ENCODE assay signal across 8 cellular contexts in the genomic region with DNA sequence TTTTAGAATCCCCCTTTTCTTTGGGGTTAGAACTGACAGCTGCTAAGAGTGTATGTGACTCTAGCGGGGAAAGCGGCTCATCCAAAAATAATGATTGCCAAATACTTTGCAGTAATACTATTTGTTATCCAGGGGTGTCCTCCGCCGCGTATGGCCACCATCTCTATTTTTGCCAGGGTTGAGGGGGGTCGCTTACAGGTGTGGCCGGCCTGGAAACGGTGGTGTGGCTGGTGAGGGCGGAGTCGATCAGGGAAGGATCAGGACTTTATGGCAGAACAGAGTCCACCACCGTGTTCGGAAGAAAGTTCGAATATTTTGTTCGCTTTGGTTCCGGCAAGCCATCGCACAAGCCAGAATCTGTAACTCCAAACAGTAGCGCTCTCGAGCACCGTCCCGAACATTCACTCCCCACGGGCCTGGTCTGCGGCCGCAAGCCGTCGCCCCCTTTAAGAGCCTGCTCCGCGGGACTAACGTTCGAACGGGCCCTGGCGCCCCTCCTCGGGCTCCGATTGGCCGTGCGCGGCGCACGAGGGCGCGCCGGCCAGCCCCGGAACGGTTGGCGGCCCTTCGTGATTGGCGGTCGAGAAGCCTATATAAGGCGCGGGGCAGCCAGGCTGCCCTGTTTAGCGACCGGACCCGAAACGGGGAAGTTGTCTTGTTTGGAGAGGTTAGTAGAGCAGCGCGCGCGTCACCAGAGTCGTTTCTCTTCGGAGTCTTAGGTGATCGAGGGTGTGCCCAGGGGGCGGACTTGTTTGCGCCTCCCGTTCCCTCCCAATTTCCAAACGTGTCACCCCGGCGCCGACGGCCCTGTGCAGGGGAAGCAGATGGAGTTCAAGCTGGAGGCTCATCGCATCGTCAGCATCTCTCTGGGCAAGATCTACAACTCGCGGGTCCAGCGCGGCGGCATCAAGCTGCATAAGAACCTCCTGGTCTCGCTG. TPM values are rescaled to one million over a fixed set of nuclear protein-coding genes. Genes with fewer than 3 reads are reported as not detected.
DNase-seq lines count a peak whose midpoint lies in the region; ATAC-seq and TF ChIP-seq lines count a peak whose summit lies in the region.

A gene (plus strand): TSS at position 622 of the 938 bp plus-strand sequence. CDS start 203 bp downstream, at position 825.

- H3K9me3 Mint-ChIP-seq in CD14-positive monocyte: peaks cover 0 to 2% (median 0%) of the 10 kb centered on the region in 7 donors
- no peaks in the 10 kb centered on the region for H3K9me3 Mint-ChIP-seq in activated CD4-positive, alpha-beta T cell treated with anti-CD3 and anti-CD28 coated beads, Interleukin-2, amount 10 ng/mL, durations not matched to agents 7 days and 5 days

- CTCF ChIA-PET in activated CD4-positive, alpha-beta T cell treated with anti-CD3 and anti-CD28 coated beads, Interleukin-2, amount 10 ng/mL, durations not matched to agents 7 days and 5 days (lab: Charles Lee): interaction anchor here (0.6 to 5.3 kb wide), 4 partner anchors 11 to 534 kb away, joined by 3 to 42 read pairs (median 30); no protein-coding TSS in a partner anchor

- H3K27ac Mint-ChIP-seq in CD14-positive monocyte: peak within 1 kb of the TSS; percentile 97 to 99 (median 98)
- H3K27ac Mint-ChIP-seq in activated CD4-positive, alpha-beta T cell treated with anti-CD3 and anti-CD28 coated beads, Interleukin-2, amount 10 ng/mL, durations not matched to agents 7 days and 5 days: peak within 1 kb of the TSS; percentile 96

- H3K4me1 Mint-ChIP-seq in CD14-positive monocyte: peaks cover 61% of the 10 kb centered on the region
- peaks cover 47% of the 10 kb centered on the region for H3K4me1 Mint-ChIP-seq in activated CD4-positive, alpha-beta T cell treated with anti-CD3 and anti-CD28 coated beads, Interleukin-2, amount 10 ng/mL, durations not matched to agents 7 days and 5 days

- DNase-seq in CD14-positive monocyte (ENCODE audit: low spot score) (peak; percentile 97), NCI-H748 (lab: John Stamatoyannopoulos, UW; ENCODE audit: unreplicated experiment) (peak; percentile 94), coronary artery (ENCODE audit: low spot score) (peak; percentile 99), left colon (peak; percentile 97)
- DNase-seq in activated CD4-positive, alpha-beta T cell treated with anti-CD3 and anti-CD28 coated beads, Interleukin-2, amount 10 ng/mL, durations not matched to agents 7 days and 5 days: peak; percentile 96
- peak; percentile 96 for DNase-seq in stimulated activated CD4-positive, alpha-beta T cell treated with anti-CD3 and anti-CD28 coated beads, Interleukin-1b, Interleukin-23, amount 100 ng/mL, for 48 hours

- TF ChIP-seq CTCF in CD14-positive monocyte (IDR thresholded peaks at IDR 0.05) (no peak), coronary artery (IDR thresholded peaks at IDR 0.05) (no peak)

- peak within 1 kb of the TSS; percentile 97 to 98 for H3K27ac ChIP-seq in coronary artery

- peak within 1 kb of the TSS; percentile 100 for H3K4me3 Mint-ChIP-seq in CD14-positive monocyte
- H3K4me3 Mint-ChIP-seq in activated CD4-positive, alpha-beta T cell treated with anti-CD3 and anti-CD28 coated beads, Interleukin-2, amount 10 ng/mL, durations not matched to agents 7 days and 5 days: peak within 1 kb of the TSS; percentile 99

- intact Hi-C loops in CD14-positive monocyte (cut with micrococcal nuclease) (loop anchor here (5.0 to 10.0 kb wide), 3 partner anchors 46 to 66 kb away; a partner anchor contains a TSS), left colon (cut with DNase I, micrococcal nuclease) (loop anchor here (5.0 to 10.0 kb wide), 2 partner anchors 54 to 56 kb away; no protein-coding TSS in a partner anchor)

- ATAC-seq in GM19395 (IDR thresholded peaks at IDR 0.05; ENCODE audit: unreplicated experiment) (peak; percentile 76), HG03558 (IDR thresholded peaks at IDR 0.05; ENCODE audit: extremely low read depth, unreplicated experiment) (peak; percentile 38), left colon (peak; percentile 73)

- H3K36me3 Mint-ChIP-seq in CD14-positive monocyte: peaks cover 21 to 25% of the 10 kb centered on the region in 2 donors
- peaks cover 35% of the 10 kb centered on the region for H3K36me3 Mint-ChIP-seq in activated CD4-positive, alpha-beta T cell treated with anti-CD3 and anti-CD28 coated beads, Interleukin-2, amount 10 ng/mL, durations not matched to agents 7 days and 5 days (ENCODE audit: low read depth)

- H3K27me3 Mint-ChIP-seq in CD14-positive monocyte (ENCODE audit: low read depth in 3 of 3): no peaks in the 10 kb centered on the region
- peaks cover 4% of the 10 kb centered on the region for H3K27me3 Mint-ChIP-seq in activated CD4-positive, alpha-beta T cell treated with anti-CD3 and anti-CD28 coated beads, Interleukin-2, amount 10 ng/mL, durations not matched to agents 7 days and 5 days

- POLR2A ChIA-PET in activated CD4-positive, alpha-beta T cell treated with anti-CD3 and anti-CD28 coated beads, Interleukin-2, amount 10 ng/mL, durations not matched to agents 7 days and 5 days (lab: Charles Lee): interaction anchor here (0.6 to 1.3 kb wide), 3 partner anchors 53 to 69 kb away, joined by 3 to 7 read pairs (median 3); no protein-coding TSS in a partner anchor

- peak within 1 kb of the TSS; percentile 77 for H3K4me3 ChIP-seq in coronary artery

RNA-seq across cellular contexts. Expression of the gene that starts here (rescaled TPM):
- polyA plus RNA-seq in CD14-positive monocyte: 10 to 100 TPM; 13.7 to 29.0 TPM
- 10 to 100 TPM; 20.3 to 24.9 TPM for total RNA-seq in activated CD4-positive, alpha-beta T cell treated with anti-CD3 and anti-CD28 coated beads, Interleukin-2, amount 10 ng/mL, durations not matched to agents 7 days and 5 days
- total RNA-seq in left colon: 10 to 100 TPM; 13.8 to 19.8 TPM

Comparison
In these comparisons a context has a peak if more than half of its experiments do, and no peak if none do; other contexts are left out.
1. Peak in every context shown above with its lines: DNase-seq, ATAC-seq, H3K4me3 ChIP-seq and H3K27ac ChIP-seq.